Comparison of ENCODE assay signal across 1 cellular context in the genomic region with DNA sequence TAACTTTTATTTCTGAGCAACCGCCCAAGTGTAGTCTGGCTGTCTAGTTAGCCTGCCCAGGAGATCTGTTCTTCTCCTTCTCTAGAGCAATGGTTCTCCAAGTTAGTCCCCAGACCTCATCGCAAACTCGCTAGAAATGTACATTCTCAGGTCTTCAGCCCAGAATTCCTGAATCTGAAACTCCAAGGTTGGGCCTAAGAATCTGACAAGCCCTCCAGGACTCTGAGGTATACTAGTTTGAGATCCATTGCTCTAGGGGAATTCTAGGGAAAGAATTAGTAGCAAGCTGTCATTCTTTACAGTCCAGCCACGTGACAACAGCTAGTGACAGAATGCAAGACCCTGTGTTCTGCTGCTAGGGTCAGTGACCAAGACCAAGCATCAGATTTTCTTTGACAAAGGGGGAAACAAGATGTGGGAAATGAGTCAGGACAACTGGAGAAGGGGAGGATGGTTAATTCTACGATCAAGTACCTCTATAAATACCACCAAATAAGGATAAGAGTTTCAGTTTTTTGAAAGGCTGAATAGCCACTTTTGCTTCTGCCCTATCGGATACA.
TF ChIP-seq lines count a peak whose summit lies in the region.

No MANE protein-coding gene starts in this region.

TF ChIP-seq in GM12878, 131 proteins besides CTCF, POLR2A, EP300 and RAD21:
- TF ChIP-seq SPI1 (IDR thresholded peaks at IDR 0.05; ENCODE audit: borderline replicate concordance, insufficient read depth, low read depth, low read length) = no peak
- no peak for TF ChIP-seq CBX5 (IDR thresholded peaks at IDR 0.05; ENCODE audit: low read depth)
- 0 out of 2 replicates have a peak, but pooled peaks have one; percentile 8 for TF ChIP-seq POLR2AphosphoS2 (IDR thresholded peaks at IDR 0.05; ENCODE audit: low read depth, low read length)
- TF ChIP-seq RAD51 (IDR thresholded peaks at IDR 0.05) = peak; percentile 72
